Comparison of ENCODE assay signal across 1 cellular context in the genomic region with DNA sequence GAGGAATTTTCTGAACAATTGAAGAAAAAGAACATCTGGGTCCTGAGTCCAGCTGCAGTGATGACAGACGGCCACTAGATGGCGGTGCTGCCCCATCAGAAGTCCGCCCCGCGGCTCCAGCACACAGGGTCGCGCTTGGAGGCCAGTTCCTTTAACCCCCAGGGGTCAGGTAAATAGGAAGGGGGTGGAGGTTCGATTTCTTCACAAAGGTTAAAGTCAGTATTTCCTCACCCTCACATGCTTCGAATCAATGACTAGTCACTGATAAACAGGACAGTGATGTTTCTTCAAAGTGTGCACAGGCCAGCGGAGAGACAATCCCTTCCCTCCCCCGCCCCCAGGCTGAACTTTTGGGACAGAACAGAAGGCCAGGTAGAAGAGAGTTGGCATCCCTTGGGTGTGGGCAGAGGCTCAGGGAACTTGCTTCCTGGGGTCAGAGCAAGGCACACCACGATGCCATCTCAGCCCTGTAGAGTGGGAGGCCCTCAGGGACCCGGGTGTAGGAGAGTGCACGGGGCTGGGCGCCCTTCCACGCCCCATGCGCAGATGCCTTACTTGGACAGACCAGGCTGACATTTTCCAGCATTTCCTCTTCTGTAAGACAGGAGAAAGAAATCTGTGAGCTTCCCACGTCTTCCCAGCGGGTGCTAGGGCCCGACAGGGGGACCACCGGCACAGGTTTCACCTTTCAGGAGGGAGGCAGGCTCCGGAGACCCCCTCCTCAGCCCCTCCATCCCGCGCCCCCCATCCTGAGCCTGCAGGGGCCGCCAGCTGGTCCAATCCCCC.
A peak's percentile ranks its signal among the peaks of the same experiment; 100 is the strongest.
TF ChIP-seq lines count a peak whose summit lies in the region.

No MANE protein-coding gene starts in this region.

TF ChIP-seq in HepG2, 621 proteins besides CTCF, POLR2A, EP300 and RAD21 (continued from another document and continues in another):
- TF ChIP-seq, protein P1, sequence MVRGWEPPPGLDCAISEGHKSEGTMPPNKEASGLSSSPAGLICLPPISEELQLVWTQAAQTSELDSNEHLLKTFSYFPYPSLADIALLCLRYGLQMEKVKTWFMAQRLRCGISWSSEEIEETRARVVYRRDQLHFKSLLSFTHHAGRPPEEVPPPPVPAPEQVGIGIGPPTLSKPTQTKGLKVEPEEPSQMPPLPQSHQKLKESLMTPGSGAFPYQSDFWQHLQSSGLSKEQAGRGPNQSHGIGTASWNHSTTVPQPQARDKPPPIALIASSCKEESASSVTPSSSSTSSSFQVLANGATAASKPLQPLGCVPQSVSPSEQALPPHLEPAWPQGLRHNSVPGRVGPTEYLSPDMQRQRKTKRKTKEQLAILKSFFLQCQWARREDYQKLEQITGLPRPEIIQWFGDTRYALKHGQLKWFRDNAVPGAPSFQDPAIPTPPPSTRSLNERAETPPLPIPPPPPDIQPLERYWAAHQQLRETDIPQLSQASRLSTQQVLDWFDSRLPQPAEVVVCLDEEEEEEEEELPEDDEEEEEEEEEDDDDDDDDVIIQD (CRISPR knock-in tag; IDR thresholded peaks at IDR 0.05; ENCODE audit: low read depth) = peak; percentile 100
- TF ChIP-seq GATAD1 (CRISPR knock-in tag; IDR thresholded peaks at IDR 0.05) (peak; percentile 83), ISX (CRISPR knock-in tag; conservative IDR thresholded peaks at IDR 0.05) (0 out of 2 replicates have a peak, but pooled peaks have one; percentile 29), DMAP1 (CRISPR knock-in tag; IDR thresholded peaks at IDR 0.05) (peak; percentile 83), RBFOX2 (IDR thresholded peaks at IDR 0.05; ENCODE audit: low read depth, low read length) (no peak), ZMYM2 (CRISPR knock-in tag; IDR thresholded peaks at IDR 0.05) (peak; percentile 78), ZNF12 (CRISPR knock-in tag; IDR thresholded peaks at IDR 0.05) (peak; percentile 79), BCL6 (CRISPR knock-in tag; IDR thresholded peaks at IDR 0.05) (peak; percentile 97), GPN1 (CRISPR knock-in tag; IDR thresholded peaks at IDR 0.05; ENCODE audit: borderline replicate concordance) (no peak), ZNF775 (CRISPR knock-in tag; IDR thresholded peaks at IDR 0.05; ENCODE audit: borderline replicate concordance) (peak; percentile 82; the same call in 1 of the 2 replicates), MIXL1 (CRISPR knock-in tag; IDR thresholded peaks at IDR 0.05) (peak; percentile 95), ZNF839 (CRISPR knock-in tag; IDR thresholded peaks at IDR 0.05; ENCODE audit: borderline replicate concordance) (peak; percentile 82), ZNF614 (CRISPR knock-in tag; IDR thresholded peaks at IDR 0.05; ENCODE audit: borderline replicate concordance) (peak; percentile 92; the same call in 1 of the 2 replicates), ESRRA (CRISPR knock-in tag; IDR thresholded peaks at IDR 0.05; ENCODE audit: low read depth) (peak; percentile 91), AHR (CRISPR knock-in tag; IDR thresholded peaks at IDR 0.05) (peak; percentile 60; the same call in 1 of the 2 replicates), ZNF564 (CRISPR knock-in tag; IDR thresholded peaks at IDR 0.05) (no peak), CBX5 (CRISPR knock-in tag; IDR thresholded peaks at IDR 0.05; ENCODE audit: borderline replicate concordance) (peak; percentile 96; the same call in 1 of the 2 replicates), SP4 (CRISPR knock-in tag; IDR thresholded peaks at IDR 0.05) (peak; percentile 49), ISL2 (CRISPR knock-in tag; IDR thresholded peaks at IDR 0.05) (peak; percentile 99), SP140L (CRISPR knock-in tag; IDR thresholded peaks at IDR 0.05; ENCODE audit: borderline replicate concordance) (peak; percentile 97; the same call in 1 of the 2 replicates), MBNL3 (CRISPR knock-in tag; conservative IDR thresholded peaks at IDR 0.05) (no peak), NR2F2 (IDR thresholded peaks at IDR 0.05; ENCODE audit: borderline replicate concordance, low read depth) (peak; percentile 100), AGO1 (IDR thresholded peaks at IDR 0.05; ENCODE audit: low read depth, low read length, poor library complexity, severe bottlenecking) (no peak), RFX5 (IDR thresholded peaks at IDR 0.05; ENCODE audit: low read depth, low read length) (peak; percentile 63; the same call in 1 of the 2 replicates), RELA (CRISPR knock-in tag; IDR thresholded peaks at IDR 0.05) (peak; percentile 85; the same call in 1 of the 2 replicates), NR2F1 (CRISPR knock-in tag; IDR thresholded peaks at IDR 0.05) (peak; percentile 100), HHEX (CRISPR knock-in tag; IDR thresholded peaks at IDR 0.05) (peak; percentile 87; the same call in 1 of the 2 replicates), IRF2 (CRISPR knock-in tag; IDR thresholded peaks at IDR 0.05) (peak; percentile 98), RBM22 (optimal IDR thresholded peaks at IDR 0.05; ENCODE audit: low read length) (peak; percentile 98), HMGA1 (CRISPR knock-in tag; conservative IDR thresholded peaks at IDR 0.05) (no peak), SMARCE1 (IDR thresholded peaks at IDR 0.05; ENCODE audit: borderline replicate concordance) (peak; percentile 54; the same call in 1 of the 2 replicates), ZNF44 (CRISPR knock-in tag; IDR thresholded peaks at IDR 0.05) (peak; percentile 84), TGIF2 (CRISPR knock-in tag; IDR thresholded peaks at IDR 0.05) (peak; percentile 96), MED13 (CRISPR knock-in tag; IDR thresholded peaks at IDR 0.05) (peak; percentile 99), ELF1 (CRISPR knock-in tag; IDR thresholded peaks at IDR 0.05) (peak; percentile 83), ZBTB42 (CRISPR knock-in tag; IDR thresholded peaks at IDR 0.05) (peak; percentile 92)
- TF ChIP-seq, protein P2, sequence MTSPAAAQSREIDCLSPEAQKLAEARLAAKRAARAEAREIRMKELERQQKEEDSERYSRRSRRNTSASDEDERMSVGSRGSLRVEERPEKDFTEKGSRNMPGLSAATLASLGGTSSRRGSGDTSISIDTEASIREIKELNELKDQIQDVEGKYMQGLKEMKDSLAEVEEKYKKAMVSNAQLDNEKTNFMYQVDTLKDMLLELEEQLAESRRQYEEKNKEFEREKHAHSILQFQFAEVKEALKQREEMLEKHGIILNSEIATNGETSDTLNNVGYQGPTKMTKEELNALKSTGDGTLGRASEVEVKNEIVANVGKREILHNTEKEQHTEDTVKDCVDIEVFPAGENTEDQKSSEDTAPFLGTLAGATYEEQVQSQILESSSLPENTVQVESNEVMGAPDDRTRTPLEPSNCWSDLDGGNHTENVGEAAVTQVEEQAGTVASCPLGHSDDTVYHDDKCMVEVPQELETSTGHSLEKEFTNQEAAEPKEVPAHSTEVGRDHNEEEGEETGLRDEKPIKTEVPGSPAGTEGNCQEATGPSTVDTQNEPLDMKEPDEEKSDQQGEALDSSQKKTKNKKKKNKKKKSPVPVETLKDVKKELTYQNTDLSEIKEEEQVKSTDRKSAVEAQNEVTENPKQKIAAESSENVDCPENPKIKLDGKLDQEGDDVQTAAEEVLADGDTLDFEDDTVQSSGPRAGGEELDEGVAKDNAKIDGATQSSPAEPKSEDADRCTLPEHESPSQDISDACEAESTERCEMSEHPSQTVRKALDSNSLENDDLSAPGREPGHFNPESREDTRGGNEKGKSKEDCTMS (CRISPR knock-in tag; conservative IDR thresholded peaks at IDR 0.05) = 0 out of 2 replicates have a peak, but pooled peaks have one; percentile 74
- TF ChIP-seq, protein P3, sequence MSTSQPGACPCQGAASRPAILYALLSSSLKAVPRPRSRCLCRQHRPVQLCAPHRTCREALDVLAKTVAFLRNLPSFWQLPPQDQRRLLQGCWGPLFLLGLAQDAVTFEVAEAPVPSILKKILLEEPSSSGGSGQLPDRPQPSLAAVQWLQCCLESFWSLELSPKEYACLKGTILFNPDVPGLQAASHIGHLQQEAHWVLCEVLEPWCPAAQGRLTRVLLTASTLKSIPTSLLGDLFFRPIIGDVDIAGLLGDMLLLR (CRISPR knock-in tag; IDR thresholded peaks at IDR 0.05) = peak; percentile 92
- TF ChIP-seq, protein P4, sequence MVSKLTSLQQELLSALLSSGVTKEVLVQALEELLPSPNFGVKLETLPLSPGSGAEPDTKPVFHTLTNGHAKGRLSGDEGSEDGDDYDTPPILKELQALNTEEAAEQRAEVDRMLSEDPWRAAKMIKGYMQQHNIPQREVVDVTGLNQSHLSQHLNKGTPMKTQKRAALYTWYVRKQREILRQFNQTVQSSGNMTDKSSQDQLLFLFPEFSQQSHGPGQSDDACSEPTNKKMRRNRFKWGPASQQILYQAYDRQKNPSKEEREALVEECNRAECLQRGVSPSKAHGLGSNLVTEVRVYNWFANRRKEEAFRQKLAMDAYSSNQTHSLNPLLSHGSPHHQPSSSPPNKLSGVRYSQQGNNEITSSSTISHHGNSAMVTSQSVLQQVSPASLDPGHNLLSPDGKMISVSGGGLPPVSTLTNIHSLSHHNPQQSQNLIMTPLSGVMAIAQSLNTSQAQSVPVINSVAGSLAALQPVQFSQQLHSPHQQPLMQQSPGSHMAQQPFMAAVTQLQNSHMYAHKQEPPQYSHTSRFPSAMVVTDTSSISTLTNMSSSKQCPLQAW (CRISPR knock-in tag; IDR thresholded peaks at IDR 0.05) = peak; percentile 99
- TF ChIP-seq, protein P5, sequence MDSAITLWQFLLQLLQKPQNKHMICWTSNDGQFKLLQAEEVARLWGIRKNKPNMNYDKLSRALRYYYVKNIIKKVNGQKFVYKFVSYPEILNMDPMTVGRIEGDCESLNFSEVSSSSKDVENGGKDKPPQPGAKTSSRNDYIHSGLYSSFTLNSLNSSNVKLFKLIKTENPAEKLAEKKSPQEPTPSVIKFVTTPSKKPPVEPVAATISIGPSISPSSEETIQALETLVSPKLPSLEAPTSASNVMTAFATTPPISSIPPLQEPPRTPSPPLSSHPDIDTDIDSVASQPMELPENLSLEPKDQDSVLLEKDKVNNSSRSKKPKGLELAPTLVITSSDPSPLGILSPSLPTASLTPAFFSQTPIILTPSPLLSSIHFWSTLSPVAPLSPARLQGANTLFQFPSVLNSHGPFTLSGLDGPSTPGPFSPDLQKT (CRISPR knock-in tag; IDR thresholded peaks at IDR 0.05; ENCODE audit: borderline replicate concordance) = no peak
- TF ChIP-seq, protein P6, sequence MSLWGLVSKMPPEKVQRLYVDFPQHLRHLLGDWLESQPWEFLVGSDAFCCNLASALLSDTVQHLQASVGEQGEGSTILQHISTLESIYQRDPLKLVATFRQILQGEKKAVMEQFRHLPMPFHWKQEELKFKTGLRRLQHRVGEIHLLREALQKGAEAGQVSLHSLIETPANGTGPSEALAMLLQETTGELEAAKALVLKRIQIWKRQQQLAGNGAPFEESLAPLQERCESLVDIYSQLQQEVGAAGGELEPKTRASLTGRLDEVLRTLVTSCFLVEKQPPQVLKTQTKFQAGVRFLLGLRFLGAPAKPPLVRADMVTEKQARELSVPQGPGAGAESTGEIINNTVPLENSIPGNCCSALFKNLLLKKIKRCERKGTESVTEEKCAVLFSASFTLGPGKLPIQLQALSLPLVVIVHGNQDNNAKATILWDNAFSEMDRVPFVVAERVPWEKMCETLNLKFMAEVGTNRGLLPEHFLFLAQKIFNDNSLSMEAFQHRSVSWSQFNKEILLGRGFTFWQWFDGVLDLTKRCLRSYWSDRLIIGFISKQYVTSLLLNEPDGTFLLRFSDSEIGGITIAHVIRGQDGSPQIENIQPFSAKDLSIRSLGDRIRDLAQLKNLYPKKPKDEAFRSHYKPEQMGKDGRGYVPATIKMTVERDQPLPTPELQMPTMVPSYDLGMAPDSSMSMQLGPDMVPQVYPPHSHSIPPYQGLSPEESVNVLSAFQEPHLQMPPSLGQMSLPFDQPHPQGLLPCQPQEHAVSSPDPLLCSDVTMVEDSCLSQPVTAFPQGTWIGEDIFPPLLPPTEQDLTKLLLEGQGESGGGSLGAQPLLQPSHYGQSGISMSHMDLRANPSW (CRISPR knock-in tag; IDR thresholded peaks at IDR 0.05; ENCODE audit: borderline replicate concordance) = peak; percentile 99
- TF ChIP-seq, protein P7, sequence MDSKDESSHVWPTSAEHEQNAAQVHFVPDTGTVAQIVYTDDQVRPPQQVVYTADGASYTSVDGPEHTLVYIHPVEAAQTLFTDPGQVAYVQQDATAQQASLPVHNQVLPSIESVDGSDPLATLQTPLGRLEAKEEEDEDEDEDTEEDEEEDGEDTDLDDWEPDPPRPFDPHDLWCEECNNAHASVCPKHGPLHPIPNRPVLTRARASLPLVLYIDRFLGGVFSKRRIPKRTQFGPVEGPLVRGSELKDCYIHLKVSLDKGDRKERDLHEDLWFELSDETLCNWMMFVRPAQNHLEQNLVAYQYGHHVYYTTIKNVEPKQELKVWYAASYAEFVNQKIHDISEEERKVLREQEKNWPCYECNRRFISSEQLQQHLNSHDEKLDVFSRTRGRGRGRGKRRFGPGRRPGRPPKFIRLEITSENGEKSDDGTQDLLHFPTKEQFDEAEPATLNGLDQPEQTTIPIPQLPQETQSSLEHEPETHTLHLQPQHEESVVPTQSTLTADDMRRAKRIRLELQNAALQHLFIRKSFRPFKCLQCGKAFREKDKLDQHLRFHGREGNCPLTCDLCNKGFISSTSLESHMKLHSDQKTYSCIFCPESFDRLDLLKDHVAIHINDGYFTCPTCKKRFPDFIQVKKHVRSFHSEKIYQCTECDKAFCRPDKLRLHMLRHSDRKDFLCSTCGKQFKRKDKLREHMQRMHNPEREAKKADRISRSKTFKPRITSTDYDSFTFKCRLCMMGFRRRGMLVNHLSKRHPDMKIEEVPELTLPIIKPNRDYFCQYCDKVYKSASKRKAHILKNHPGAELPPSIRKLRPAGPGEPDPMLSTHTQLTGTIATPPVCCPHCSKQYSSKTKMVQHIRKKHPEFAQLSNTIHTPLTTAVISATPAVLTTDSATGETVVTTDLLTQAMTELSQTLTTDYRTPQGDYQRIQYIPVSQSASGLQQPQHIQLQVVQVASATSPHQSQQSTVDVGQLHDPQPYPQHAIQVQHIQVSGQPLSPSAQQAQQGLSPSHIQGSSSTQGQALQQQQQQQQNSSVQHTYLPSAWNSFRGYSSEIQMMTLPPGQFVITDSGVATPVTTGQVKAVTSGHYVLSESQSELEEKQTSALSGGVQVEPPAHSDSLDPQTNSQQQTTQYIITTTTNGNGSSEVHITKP (CRISPR knock-in tag; IDR thresholded peaks at IDR 0.05; ENCODE audit: low read depth) = peak; percentile 54; the same call in 1 of the 2 replicates
- TF ChIP-seq, protein P8, sequence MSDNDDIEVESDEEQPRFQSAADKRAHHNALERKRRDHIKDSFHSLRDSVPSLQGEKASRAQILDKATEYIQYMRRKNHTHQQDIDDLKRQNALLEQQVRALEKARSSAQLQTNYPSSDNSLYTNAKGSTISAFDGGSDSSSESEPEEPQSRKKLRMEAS (IDR thresholded peaks at IDR 0.05) = peak; percentile 90
- TF ChIP-seq, protein P9, sequence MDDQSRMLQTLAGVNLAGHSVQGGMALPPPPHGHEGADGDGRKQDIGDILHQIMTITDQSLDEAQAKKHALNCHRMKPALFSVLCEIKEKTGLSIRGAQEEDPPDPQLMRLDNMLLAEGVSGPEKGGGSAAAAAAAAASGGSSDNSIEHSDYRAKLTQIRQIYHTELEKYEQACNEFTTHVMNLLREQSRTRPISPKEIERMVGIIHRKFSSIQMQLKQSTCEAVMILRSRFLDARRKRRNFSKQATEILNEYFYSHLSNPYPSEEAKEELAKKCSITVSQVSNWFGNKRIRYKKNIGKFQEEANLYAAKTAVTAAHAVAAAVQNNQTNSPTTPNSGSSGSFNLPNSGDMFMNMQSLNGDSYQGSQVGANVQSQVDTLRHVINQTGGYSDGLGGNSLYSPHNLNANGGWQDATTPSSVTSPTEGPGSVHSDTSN (CRISPR knock-in tag; IDR thresholded peaks at IDR 0.05; ENCODE audit: borderline replicate concordance) = no peak
